Comparison of ENCODE assay signal across 32 cellular contexts in genomic region chr2:116141891-116142474, GRCh38.
"Had no signal": no experiment of that assay in that cellular context is flagged by ENCODE, and none has a peak within 500 bp of the region (broad histone marks: within the 10 kb centered on the region; RNA-seq: fewer than 3 reads in every experiment).

No MANE protein-coding gene starts in this region.

- H3K27ac Mint-ChIP-seq: activated CD4-positive, alpha-beta memory T cell treated with anti-CD3 and anti-CD28 coated beads, Interleukin-2, amount 10 ng/mL, durations not matched to agents 7 days and 5 days; activated CD8-positive, alpha-beta memory T cell treated with anti-CD3 and anti-CD28 coated beads, Interleukin-2, amount 10 ng/mL, durations not matched to agents 7 days and 5 days; activated naive CD4-positive, alpha-beta T cell treated with anti-CD3 and anti-CD28 coated beads, Interleukin-2, amount 10 ng/mL, durations not matched to agents 7 days and 5 days; activated naive CD8-positive, alpha-beta T cell; activated naive CD8-positive, alpha-beta T cell treated with anti-CD3 and anti-CD28 coated beads, Interleukin-2, amount 50 U/mL, for 24 hours; brain; T-cell had no signal

- DNase-seq: activated CD4-positive, alpha-beta memory T cell treated with anti-CD3 and anti-CD28 coated beads, Interleukin-2, amount 10 ng/mL, durations not matched to agents 7 days and 5 days; activated CD4-positive, alpha-beta T cell treated with anti-CD3 and anti-CD28 coated beads for 1 hour; activated CD4-positive, alpha-beta T cell treated with anti-CD3 and anti-CD28 coated beads for 48 hours; activated CD4-positive, CD25-positive, alpha-beta regulatory T cell; activated CD8-positive, alpha-beta memory T cell treated with anti-CD3 and anti-CD28 coated beads for 24 hours; activated CD8-positive, alpha-beta memory T cell treated with anti-CD3 and anti-CD28 coated beads, Interleukin-2, amount 10 ng/mL, durations not matched to agents 7 days and 5 days; activated CD8-positive, alpha-beta memory T cell treated with anti-CD3 and anti-CD28 coated beads, Interleukin-2, amount 50 U/mL, for 48 hours; activated effector memory CD4-positive, alpha-beta T cell treated with Interleukin-2 at 50 U/mL for 16 hours; activated naive CD4-positive, alpha-beta T cell treated with anti-CD3 and anti-CD28 coated beads, Interleukin-2, amount 10 ng/mL, durations not matched to agents 7 days and 5 days; activated naive CD8-positive, alpha-beta T cell treated with anti-CD3 and anti-CD28 coated beads, Interleukin-2, amount 50 U/mL, for 24 hours; activated T-cell treated with anti-CD3 and anti-CD28 coated beads, Interleukin-2, amount 50 U/mL, for 48 hours; anterior cingulate cortex; caudate nucleus; cerebellar nuclear complex; NCI-H1105; NCI-H1436; NCI-H1694; NCI-H1930; NCI-H2081 treated with DMSO at 0.1 percent for 48 hours; NCI-H345; NCI-H524 treated with DMSO at 0.1 percent for 48 hours; NK-92 treated with Interleukin-12 subunit alpha and Interleukin-12 subunit beta, amount 100 ng/mL, for 24 hours; PC-9; SIG-M5; T-cell; T-helper 9 cell; WERI-Rb-1 had no signal

- H3K36me3 ChIP-seq: WERI-Rb-1 had no signal

- H2AFZ ChIP-seq: PC-9 had no signal

- H3K27ac ChIP-seq: PC-9, RWPE1, WERI-Rb-1 had no signal

- H3K4me1 Mint-ChIP-seq: activated CD8-positive, alpha-beta memory T cell treated with anti-CD3 and anti-CD28 coated beads, Interleukin-2, amount 10 ng/mL, durations not matched to agents 7 days and 5 days; activated naive CD4-positive, alpha-beta T cell treated with anti-CD3 and anti-CD28 coated beads, Interleukin-2, amount 10 ng/mL, durations not matched to agents 7 days and 5 days; activated naive CD8-positive, alpha-beta T cell treated with anti-CD3 and anti-CD28 coated beads, Interleukin-2, amount 50 U/mL, for 24 hours; T-cell had no signal

- H3K4me2 ChIP-seq: PC-9 had no signal

- H3K27me3 Mint-ChIP-seq: activated CD4-positive, alpha-beta memory T cell treated with anti-CD3 and anti-CD28 coated beads, Interleukin-2, amount 10 ng/mL, durations not matched to agents 7 days and 5 days; activated CD8-positive, alpha-beta memory T cell treated with anti-CD3 and anti-CD28 coated beads, Interleukin-2, amount 10 ng/mL, durations not matched to agents 7 days and 5 days; activated naive CD4-positive, alpha-beta T cell treated with anti-CD3 and anti-CD28 coated beads, Interleukin-2, amount 10 ng/mL, durations not matched to agents 7 days and 5 days; activated naive CD8-positive, alpha-beta T cell; activated naive CD8-positive, alpha-beta T cell treated with anti-CD3 and anti-CD28 coated beads, Interleukin-2, amount 50 U/mL, for 24 hours; brain; T-cell had no signal

- H3K4me3 ChIP-seq: PC-9 had no signal

- H3K9me3 Mint-ChIP-seq: brain had no signal

- H3K36me3 Mint-ChIP-seq: activated CD8-positive, alpha-beta memory T cell treated with anti-CD3 and anti-CD28 coated beads, Interleukin-2, amount 10 ng/mL, durations not matched to agents 7 days and 5 days; activated naive CD4-positive, alpha-beta T cell treated with anti-CD3 and anti-CD28 coated beads, Interleukin-2, amount 10 ng/mL, durations not matched to agents 7 days and 5 days; activated naive CD8-positive, alpha-beta T cell; brain; T-cell had no signal

- ATAC-seq: activated CD8-positive, alpha-beta memory T cell treated with anti-CD3 and anti-CD28 coated beads, Interleukin-2, amount 10 ng/mL, durations not matched to agents 7 days and 5 days; activated naive CD8-positive, alpha-beta T cell treated with anti-CD3 and anti-CD28 coated beads, Interleukin-2, amount 50 U/mL, for 24 hours; Right ventricle myocardium inferior; SK-N-SH treated with all-trans-retinoic acid at 6 μM for 48 hours; T-cell had no signal

- H3K4me3 Mint-ChIP-seq: activated CD4-positive, alpha-beta memory T cell treated with anti-CD3 and anti-CD28 coated beads, Interleukin-2, amount 10 ng/mL, durations not matched to agents 7 days and 5 days; activated CD8-positive, alpha-beta memory T cell treated with anti-CD3 and anti-CD28 coated beads, Interleukin-2, amount 10 ng/mL, durations not matched to agents 7 days and 5 days; activated naive CD4-positive, alpha-beta T cell treated with anti-CD3 and anti-CD28 coated beads, Interleukin-2, amount 10 ng/mL, durations not matched to agents 7 days and 5 days; activated naive CD8-positive, alpha-beta T cell; activated naive CD8-positive, alpha-beta T cell treated with anti-CD3 and anti-CD28 coated beads, Interleukin-2, amount 50 U/mL, for 24 hours; brain; T-cell had no signal
